1 cellular context compared by ENCODE assay signal in the genomic region with DNA sequence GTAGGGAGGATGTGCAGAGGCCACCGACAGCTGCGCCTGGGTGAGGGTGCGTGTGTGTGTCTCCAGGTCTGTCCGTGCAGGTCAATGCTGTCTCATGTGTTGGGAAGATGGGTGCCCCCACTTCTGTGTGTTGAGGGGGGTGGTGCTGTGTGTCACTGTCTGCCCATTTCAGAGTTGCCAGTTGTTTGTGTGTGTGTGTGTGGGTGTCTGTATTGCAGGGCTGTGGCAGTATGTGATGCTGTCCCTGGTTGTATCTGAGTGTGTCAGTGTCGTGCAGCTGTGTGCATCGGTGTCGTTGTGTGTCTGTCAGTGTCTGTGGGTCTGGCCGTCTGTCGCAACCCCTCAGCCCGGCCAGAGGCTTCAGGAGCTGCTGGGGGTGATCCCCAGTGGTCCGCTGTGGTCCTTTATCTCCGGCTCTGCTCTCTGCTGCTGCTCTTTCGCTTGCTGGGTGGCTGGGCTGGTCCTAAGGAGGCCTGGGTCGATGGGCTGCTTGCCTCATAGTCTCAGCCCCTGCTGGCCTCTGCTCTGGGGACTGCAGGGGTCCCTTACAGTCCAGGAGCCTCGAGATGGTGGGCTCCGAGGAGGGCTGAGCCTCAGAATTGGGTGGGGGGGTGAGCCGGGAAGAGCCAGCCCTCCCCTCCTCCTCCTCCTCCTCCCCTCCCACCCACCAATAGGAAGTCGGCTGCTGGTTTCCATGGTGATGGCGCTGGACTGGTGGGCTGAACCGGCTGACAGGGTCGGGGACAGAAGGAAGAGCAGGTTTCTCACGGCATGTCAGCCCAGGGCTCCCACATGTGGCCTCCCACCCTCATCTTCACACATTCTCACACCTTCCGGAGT.
A peak's percentile ranks its signal among the peaks of the same experiment; 100 is the strongest.
TF ChIP-seq lines count a peak whose summit lies in the region.

TSPOAP1 (minus strand) TSS at position 601 of the 840 bp plus-strand sequence. CDS start 875 bp downstream, outside the sequence.

TF ChIP-seq in H1, 55 proteins besides CTCF, POLR2A, EP300 and RAD21:
- TF ChIP-seq, protein P1, sequence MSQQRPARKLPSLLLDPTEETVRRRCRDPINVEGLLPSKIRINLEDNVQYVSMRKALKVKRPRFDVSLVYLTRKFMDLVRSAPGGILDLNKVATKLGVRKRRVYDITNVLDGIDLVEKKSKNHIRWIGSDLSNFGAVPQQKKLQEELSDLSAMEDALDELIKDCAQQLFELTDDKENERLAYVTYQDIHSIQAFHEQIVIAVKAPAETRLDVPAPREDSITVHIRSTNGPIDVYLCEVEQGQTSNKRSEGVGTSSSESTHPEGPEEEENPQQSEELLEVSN (IDR thresholded peaks at IDR 0.05), result peak; percentile 36; the same call in 1 of the 2 replicates
- no peak for TF ChIP-seq SP4 (IDR thresholded peaks at IDR 0.05; ENCODE audit: low read length)
- TF ChIP-seq MAX (IDR thresholded peaks at IDR 0.05), result 0 out of 2 replicates have a peak, but pooled peaks have one; percentile 15
- 0 out of 4 replicates have a peak, but pooled peaks of 1 of the 2 experiments have one; percentile 56 for TF ChIP-seq SIN3A (conservative IDR thresholded peaks at IDR 0.05 in 1 of 2, IDR thresholded peaks at IDR 0.05 in 1 of 2; ENCODE audit: low read depth in 1 of 2, low read length in 2 of 2)
